8 cellular contexts compared by ENCODE assay signal in the genomic region with DNA sequence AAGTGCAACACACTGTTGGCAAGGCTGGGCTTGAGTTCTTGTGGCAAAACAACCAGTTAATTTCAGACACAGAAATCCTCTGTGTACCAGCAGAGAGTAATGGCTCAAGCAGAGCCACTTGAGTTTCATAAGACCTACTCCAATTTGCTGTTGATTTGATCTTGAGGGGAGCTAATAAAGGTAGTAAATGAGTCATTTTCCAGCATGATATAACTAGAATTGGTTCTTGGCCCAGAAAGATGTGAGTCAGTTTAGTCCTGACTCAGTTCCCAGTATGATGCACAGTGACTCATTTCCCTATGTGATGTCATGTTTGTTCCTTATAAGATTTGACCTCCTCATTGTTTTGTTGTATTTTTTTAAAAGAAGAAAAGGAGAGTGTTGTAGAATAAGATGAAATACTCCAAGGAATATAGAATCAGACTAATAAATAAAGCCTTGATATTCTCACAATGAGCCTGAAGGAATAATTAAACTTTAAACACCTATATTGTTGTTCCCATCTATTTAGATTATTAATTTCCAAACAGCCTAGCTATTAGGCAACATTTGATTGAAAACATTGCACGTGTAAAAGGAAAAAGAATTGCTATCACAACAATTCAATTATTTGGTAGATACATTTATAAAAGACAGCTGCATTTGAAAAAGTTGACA.
DNase-seq lines count a peak whose midpoint lies in the region; ATAC-seq and TF ChIP-seq lines count a peak whose summit lies in the region.

No MANE protein-coding gene starts in this region.

- no peak overlapping the region for H3K4me3 ChIP-seq in GM12864 (ENCODE audit: low read depth, low read length)
- no peak overlapping the region for H3K4me3 ChIP-seq in LNCaP clone FGC (ENCODE audit: low read depth, low read length)
- no peak overlapping the region for H3K4me3 ChIP-seq in stomach
- no peak overlapping the region for H3K4me3 ChIP-seq in GM23338

- no peaks in the 10 kb centered on the region for H3K79me2 ChIP-seq in GM23338 (replicated peaks; ENCODE audit: insufficient read depth)

- WGBS in stomach, 5 donors = 26 to 54% (median 44%) methylated on average over 1 of the region's 1 CpG

- no peaks in the 10 kb centered on the region for H3K9me3 Mint-ChIP-seq in activated T-cell treated with anti-CD3 and anti-CD28 coated beads, Interleukin-2, amount 50 U/mL, for 72 hours
- no peaks in the 10 kb centered on the region for H3K9me3 Mint-ChIP-seq in GM23338

- H2AFZ ChIP-seq in GM23338 = no peak overlapping the region; the same call in 1 of the 2 replicates

- peaks cover 13% of the 10 kb centered on the region for H3K27me3 Mint-ChIP-seq in activated T-cell treated with anti-CD3 and anti-CD28 coated beads, Interleukin-2, amount 50 U/mL, for 72 hours (ENCODE audit: low read depth)
- peaks cover 3% of the 10 kb centered on the region for H3K27me3 Mint-ChIP-seq in GM23338 (ENCODE audit: insufficient read depth, low read depth, poor library complexity)

- H4K20me1 ChIP-seq in GM23338 (replicated peaks; ENCODE audit: insufficient read depth) = no peaks in the 10 kb centered on the region

- intact Hi-C loops in left cardiac atrium (cut with DNase I) = no loop called here
- intact Hi-C loops in stomach (cut with DNase I; ENCODE audit: low total_unique reads) = no loop called here

- DNase-seq in GM12864 (ENCODE audit: low read depth) (peak; percentile 51), LNCaP clone FGC (ENCODE audit: low read depth) (peak; percentile 86), left cardiac atrium (no peak), stomach (no peak), GM23338 (ENCODE audit: low spot score) (no peak), GM19238 (ENCODE audit: insufficient read length, low spot score) (no peak)
- DNase-seq in activated T-cell treated with anti-CD3 and anti-CD28 coated beads, Interleukin-2, amount 50 U/mL, for 72 hours = peak; percentile 39 to 69

- H3K27ac ChIP-seq in stomach (peak overlapping the region in 4 of 5 donors; percentile 59 to 74 (median 72)), GM23338 (ENCODE audit: low read depth) (no peak overlapping the region)

- TF ChIP-seq POLR2A in stomach (IDR thresholded peaks at IDR 0.05) = no peak

- peaks cover 4% of the 10 kb centered on the region; the same call in 1 of the 2 replicates for H3F3A ChIP-seq in GM23338 (replicated peaks; ENCODE audit: low read depth)

- no peak for TF ChIP-seq EP300 in stomach (IDR thresholded peaks at IDR 0.05)

- H3K27me3 ChIP-seq in stomach (no peaks in the 10 kb centered on the region), GM23338 (ENCODE audit: insufficient read depth) (no peaks in the 10 kb centered on the region)

- H3K4me3 Mint-ChIP-seq in activated T-cell treated with anti-CD3 and anti-CD28 coated beads, Interleukin-2, amount 50 U/mL, for 72 hours = peak overlapping the region; percentile 7 to 83
- no peak overlapping the region for H3K4me3 Mint-ChIP-seq in GM23338

- H3K36me3 Mint-ChIP-seq in activated T-cell treated with anti-CD3 and anti-CD28 coated beads, Interleukin-2, amount 50 U/mL, for 72 hours (ENCODE audit: insufficient read depth in 2 of 2) = no peaks in the 10 kb centered on the region
- H3K36me3 Mint-ChIP-seq in GM23338 (ENCODE audit: low read depth) = peaks cover 8% of the 10 kb centered on the region; the same call in 1 of the 3 replicates

- H3K36me3 ChIP-seq in stomach (no peaks in the 10 kb centered on the region), GM23338 (ENCODE audit: insufficient read depth) (no peaks in the 10 kb centered on the region)

- no peaks in the 10 kb centered on the region for H3K9me3 ChIP-seq in stomach

- TF ChIP-seq CTCF in GM12864 (IDR thresholded peaks at IDR 0.05; ENCODE audit: low read depth, low read length, missing control alignments) (no peak), LNCaP clone FGC (IDR thresholded peaks at IDR 0.05; ENCODE audit: control insufficient read depth, extremely low read depth, insufficient read depth) (no peak), stomach (IDR thresholded peaks at IDR 0.05) (no peak), GM23338 (conservative IDR thresholded peaks at IDR 0.05; ENCODE audit: low read depth in 2 of 2) (no peak)

- peaks cover 20% of the 10 kb centered on the region for H3K4me1 Mint-ChIP-seq in activated T-cell treated with anti-CD3 and anti-CD28 coated beads, Interleukin-2, amount 50 U/mL, for 72 hours (ENCODE audit: low read depth)
- peaks cover 28% of the 10 kb centered on the region for H3K4me1 Mint-ChIP-seq in GM23338

- H3K4me2 ChIP-seq in GM23338 = no peak overlapping the region

- ATAC-seq in GM21717 (IDR thresholded peaks at IDR 0.05; ENCODE audit: unreplicated experiment) (peak; percentile 86), left cardiac atrium (peak; percentile 31 to 83), GM23338 (no peak)
- peak; percentile 98 for ATAC-seq in activated T-cell treated with anti-CD3 and anti-CD28 coated beads, Interleukin-2, amount 50 U/mL, for 72 hours (replicated peaks in 1 of 2)

- H3K27ac Mint-ChIP-seq in activated T-cell treated with anti-CD3 and anti-CD28 coated beads, Interleukin-2, amount 50 U/mL, for 72 hours = peak overlapping the region; percentile 91
- no peak overlapping the region for H3K27ac Mint-ChIP-seq in GM23338

- H3K4me1 ChIP-seq in stomach (peaks cover 16 to 59% (median 40%) of the 10 kb centered on the region in 4 donors), GM23338 (ENCODE audit: insufficient read depth) (peaks cover 20% of the 10 kb centered on the region)

- peaks cover 10% of the 10 kb centered on the region; the same call in 1 of the 2 replicates for H3K9me2 ChIP-seq in GM23338 (ENCODE audit: insufficient read depth)

TF ChIP-seq in GM23338, 12 proteins besides CTCF, POLR2A, EP300 and RAD21:
- no peak for TF ChIP-seq STAT1 (IDR thresholded peaks at IDR 0.05; ENCODE audit: unreplicated experiment)

Comparison
In these comparisons a context has a peak if more than half of its experiments do, and no peak if none do; other contexts are left out.
1. DNase-seq: peak in GM12864 (single experiment), LNCaP clone FGC (single experiment) and activated T-cell treated with anti-CD3 and anti-CD28 coated beads, Interleukin-2, amount 50 U/mL, for 72 hours (2 of 2); none in left cardiac atrium (single experiment), stomach (single experiment), GM23338 (single experiment) and GM19238 (single experiment).